ENCODE assay signal across 26 cellular contexts in the genomic region with DNA sequence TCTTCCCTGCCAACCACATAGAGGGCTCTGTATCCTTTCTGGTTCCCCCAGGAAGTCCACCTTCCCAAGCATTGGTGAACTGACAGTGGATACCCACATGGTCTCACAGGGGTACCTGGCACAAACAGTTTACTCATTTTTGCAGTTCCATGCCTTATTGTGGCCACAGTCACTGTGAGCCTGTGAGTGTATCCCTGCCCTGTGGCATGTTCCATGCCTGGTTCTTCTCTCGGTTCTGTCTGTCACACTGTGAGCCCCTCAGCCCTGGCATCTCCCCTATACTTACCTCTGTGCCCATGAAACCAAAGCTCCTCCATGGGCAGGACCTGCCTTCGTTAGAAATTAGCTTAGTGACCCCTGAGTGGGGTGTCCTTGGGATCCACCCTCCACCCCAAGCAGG.
A peak's percentile ranks its signal among the peaks of the same experiment; 100 is the strongest.
DNase-seq lines count a peak whose midpoint lies in the region; ATAC-seq and TF ChIP-seq lines count a peak whose summit lies in the region.
"Had no signal": no experiment of that assay in that cellular context is flagged by ENCODE, and none has a peak within 500 bp of the region (broad histone marks: within the 10 kb centered on the region; RNA-seq: fewer than 3 reads in every experiment).

No MANE protein-coding gene starts in this region.

- no peak for DNase-seq in activated CD4-positive, alpha-beta T cell treated with anti-CD3 and anti-CD28 coated beads, Interleukin-2, amount 10 ng/mL, durations not matched to agents 24 days and 14 days
- DNase-seq in activated CD4-positive, alpha-beta T cell treated with anti-CD3 and anti-CD28 coated beads, Interleukin-2, amount 50 U/mL, for 1 hour: no peak
- DNase-seq in right atrium auricular region (ENCODE audit: low spot score): peak; percentile 30
- no peak for DNase-seq in heart right ventricle
- no peak for DNase-seq in stimulated activated naive CD8-positive, alpha-beta T cell treated with anti-CD3 and anti-CD28 coated beads, Interleukin-15, amount 100 ng/mL, for 72 hours
- DNase-seq in smooth muscle cell (lab: John Stamatoyannopoulos, UW; ENCODE audit: unreplicated experiment): no peak
- no peak for DNase-seq in posterior vena cava (ENCODE audit: low spot score)
- DNase-seq: DMS 273 treated with DMSO at 0.1 percent for 48 hours, DMS79, EL, GDM1, NCI-H1092, NCI-H1417 treated with DMSO at 0.1 percent for 48 hours, NCI-H1694 treated with DMSO at 0.1 percent for 48 hours, NCI-H2081, NCI-H2227 treated with DMSO at 0.1 percent for 48 hours, NCI-H526 treated with DMSO at 0.1 percent for 48 hours, SHP77 treated with DMSO at 0.1 percent for 48 hours had no signal

- peaks cover 0 to 11% of the 10 kb centered on the region in 2 donors for H3K4me1 ChIP-seq in right atrium auricular region
- H3K4me1 ChIP-seq in heart right ventricle: peaks cover 0 to 33% (median 8%) of the 10 kb centered on the region in 9 donors
- H3K4me1 ChIP-seq in smooth muscle cell (ENCODE audit: low read depth): no peaks in the 10 kb centered on the region

- H3K27ac Mint-ChIP-seq in activated CD4-positive, alpha-beta T cell treated with anti-CD3 and anti-CD28 coated beads, Interleukin-2, amount 10 ng/mL, durations not matched to agents 24 days and 14 days: peak overlapping the region; percentile 0
- H3K27ac Mint-ChIP-seq in stimulated activated naive CD8-positive, alpha-beta T cell treated with anti-CD3 and anti-CD28 coated beads, Interleukin-15, amount 100 ng/mL, for 72 hours: peak overlapping the region in 1 of 2 donors; percentile 22
- H3K27ac Mint-ChIP-seq: B cell; CD8-positive, alpha-beta T cell had no signal

- no peaks in the 10 kb centered on the region for H3K36me3 Mint-ChIP-seq in activated CD4-positive, alpha-beta T cell treated with anti-CD3 and anti-CD28 coated beads, Interleukin-2, amount 10 ng/mL, durations not matched to agents 24 days and 14 days (ENCODE audit: low read depth)
- H3K36me3 Mint-ChIP-seq: CD8-positive, alpha-beta T cell had no signal

- H3K4me3 ChIP-seq in right atrium auricular region: no peak overlapping the region
- H3K4me3 ChIP-seq in heart right ventricle: no peak overlapping the region
- no peak overlapping the region for H3K4me3 ChIP-seq in neural cell (ENCODE audit: low read length)
- H3K4me3 ChIP-seq in smooth muscle cell: no peak overlapping the region
- H3K4me3 ChIP-seq: GM12878 had no signal

- peaks cover 41% of the 10 kb centered on the region for H3K27me3 Mint-ChIP-seq in activated CD4-positive, alpha-beta T cell treated with anti-CD3 and anti-CD28 coated beads, Interleukin-2, amount 10 ng/mL, durations not matched to agents 24 days and 14 days
- peaks cover 26% of the 10 kb centered on the region for H3K27me3 Mint-ChIP-seq in stimulated activated naive CD8-positive, alpha-beta T cell treated with anti-CD3 and anti-CD28 coated beads, Interleukin-15, amount 100 ng/mL, for 72 hours

- H3K9ac ChIP-seq in neural cell (ENCODE audit: low read length): no peak overlapping the region
- H3K9ac ChIP-seq in smooth muscle cell (ENCODE audit: low read depth): no peak overlapping the region

- no peaks in the 10 kb centered on the region for H3K9me3 Mint-ChIP-seq in activated CD4-positive, alpha-beta T cell treated with anti-CD3 and anti-CD28 coated beads, Interleukin-2, amount 10 ng/mL, durations not matched to agents 24 days and 14 days
- no peaks in the 10 kb centered on the region for H3K9me3 Mint-ChIP-seq in stimulated activated naive CD8-positive, alpha-beta T cell treated with anti-CD3 and anti-CD28 coated beads, Interleukin-15, amount 100 ng/mL, for 72 hours
- H3K9me3 Mint-ChIP-seq: CD8-positive, alpha-beta T cell had no signal

- H3F3A ChIP-seq in neural cell (ENCODE audit: insufficient read depth, low read length, poor library complexity, severe bottlenecking) (no peaks in the 10 kb centered on the region), smooth muscle cell (ENCODE audit: low read depth) (no peaks in the 10 kb centered on the region)

- H4K20me1 ChIP-seq in neural cell (ENCODE audit: insufficient read depth) (no peaks in the 10 kb centered on the region), smooth muscle cell (ENCODE audit: low read depth) (no peaks in the 10 kb centered on the region)

- peaks cover 25% of the 10 kb centered on the region for H3K4me1 Mint-ChIP-seq in activated CD4-positive, alpha-beta T cell treated with anti-CD3 and anti-CD28 coated beads, Interleukin-2, amount 10 ng/mL, durations not matched to agents 24 days and 14 days
- peaks cover 32% of the 10 kb centered on the region for H3K4me1 Mint-ChIP-seq in stimulated activated naive CD8-positive, alpha-beta T cell treated with anti-CD3 and anti-CD28 coated beads, Interleukin-15, amount 100 ng/mL, for 72 hours

- H3K9me2 ChIP-seq in neural cell (ENCODE audit: insufficient read depth, low read length): no peaks in the 10 kb centered on the region

- H3K27ac ChIP-seq in right atrium auricular region (no peak overlapping the region), heart right ventricle (no peak overlapping the region), neural cell (ENCODE audit: low read length) (peak overlapping the region; percentile 19), smooth muscle cell (ENCODE audit: low read depth) (no peak overlapping the region)
- H3K27ac ChIP-seq: 22Rv1, C4-2B, RWPE1 had no signal

- H3K79me2 ChIP-seq in neural cell (replicated peaks; ENCODE audit: insufficient read depth, low read length): no peaks in the 10 kb centered on the region
- H3K79me2 ChIP-seq in smooth muscle cell (ENCODE audit: low read depth): no peaks in the 10 kb centered on the region

- ATAC-seq in heart right ventricle: no peak
- ATAC-seq in stimulated activated naive CD8-positive, alpha-beta T cell treated with anti-CD3 and anti-CD28 coated beads, Interleukin-15, amount 100 ng/mL, for 72 hours: peak; percentile 15
- ATAC-seq: CD8-positive, alpha-beta T cell; GM12878; HCT116 had no signal

- TF ChIP-seq EP300 in neural cell (conservative IDR thresholded peaks at IDR 0.05; ENCODE audit: poor library complexity, severe bottlenecking): peak; percentile 14

- intact Hi-C loops in activated CD4-positive, alpha-beta T cell treated with anti-CD3 and anti-CD28 coated beads, Interleukin-2, amount 10 ng/mL, durations not matched to agents 24 days and 14 days (cut with micrococcal nuclease): no loop called here
- intact Hi-C loops in heart right ventricle (cut with DNase I) (no loop called here), posterior vena cava (cut with DNase I) (no loop called here)

- H3K4me3 Mint-ChIP-seq in activated CD4-positive, alpha-beta T cell treated with anti-CD3 and anti-CD28 coated beads, Interleukin-2, amount 10 ng/mL, durations not matched to agents 24 days and 14 days: no peak overlapping the region
- H3K4me3 Mint-ChIP-seq in stimulated activated naive CD8-positive, alpha-beta T cell treated with anti-CD3 and anti-CD28 coated beads, Interleukin-15, amount 100 ng/mL, for 72 hours: no peak overlapping the region
- H3K4me3 Mint-ChIP-seq: B cell; CD8-positive, alpha-beta T cell had no signal

- H3K27me3 ChIP-seq in right atrium auricular region (no peaks in the 10 kb centered on the region), heart right ventricle (peaks cover 0 to 46% (median 7%) of the 10 kb centered on the region in 7 donors), neural cell (ENCODE audit: insufficient read depth, low read depth, low read length) (no peaks in the 10 kb centered on the region), smooth muscle cell (ENCODE audit: low read depth) (no peaks in the 10 kb centered on the region)

- no peak overlapping the region for H3K4me2 ChIP-seq in neural cell (ENCODE audit: low read length)
- H3K4me2 ChIP-seq in smooth muscle cell: no peak overlapping the region

- TF ChIP-seq CTCF in right atrium auricular region (IDR thresholded peaks at IDR 0.05) (no peak), heart right ventricle (IDR thresholded peaks at IDR 0.05) (no peak), neural cell (IDR thresholded peaks at IDR 0.05; ENCODE audit: poor library complexity, severe bottlenecking) (no peak), smooth muscle cell (IDR thresholded peaks at IDR 0.05; ENCODE audit: borderline replicate concordance, insufficient read depth, poor library complexity, severe bottlenecking) (no peak)

- no peaks in the 10 kb centered on the region for H3K9me3 ChIP-seq in right atrium auricular region
- no peaks in the 10 kb centered on the region for H3K9me3 ChIP-seq in heart right ventricle
- no peaks in the 10 kb centered on the region for H3K9me3 ChIP-seq in neural cell (ENCODE audit: low read length)
- H3K9me3 ChIP-seq in smooth muscle cell (replicated peaks; ENCODE audit: low read depth): no peaks in the 10 kb centered on the region

- no peak for TF ChIP-seq RAD21 in neural cell (conservative IDR thresholded peaks at IDR 0.05)

- H2AFZ ChIP-seq in neural cell (ENCODE audit: low read depth, low read length) (no peak overlapping the region), smooth muscle cell (ENCODE audit: low read depth) (no peak overlapping the region)

- 82 to 83% methylated on average over 2 of the region's 2 CpGs for WGBS in heart right ventricle, 2 donors
- 76% methylated on average over 2 of the region's 2 CpGs for WGBS in smooth muscle cell (ENCODE audit: low lambda C conversion rate)

- H3K36me3 ChIP-seq in right atrium auricular region (no peaks in the 10 kb centered on the region), heart right ventricle (no peaks in the 10 kb centered on the region), neural cell (ENCODE audit: insufficient read depth, low read length) (no peaks in the 10 kb centered on the region), smooth muscle cell (ENCODE audit: low read depth) (no peaks in the 10 kb centered on the region)

TF ChIP-seq in neural cell, 6 proteins besides CTCF, POLR2A, EP300 and RAD21 (continues in another document):
- TF ChIP-seq MXI1 (conservative IDR thresholded peaks at IDR 0.05; ENCODE audit: poor library complexity, severe bottlenecking) (no peak), EZH2 (IDR thresholded peaks at IDR 0.05; ENCODE audit: borderline replicate concordance, insufficient read depth, low read length, poor library complexity, severe bottlenecking) (no peak), TAF1 (IDR thresholded peaks at IDR 0.05; ENCODE audit: low read depth) (no peak)
